1 cellular context compared by ENCODE assay signal in genomic region chr17:78226752-78227454, GRCh38.
TF ChIP-seq lines count a peak whose summit lies in the region.

No MANE protein-coding gene starts in this region.

TF ChIP-seq in K562, 482 proteins besides CTCF, POLR2A, EP300 and RAD21:
- TF ChIP-seq ZNF263 (CRISPR knock-in tag; IDR thresholded peaks at IDR 0.05; ENCODE audit: borderline replicate concordance) (0 out of 2 replicates have a peak, but pooled peaks have one; percentile 24), POLR2G (IDR thresholded peaks at IDR 0.05; ENCODE audit: low read depth, low read length) (peak; percentile 71), NFIC (IDR thresholded peaks at IDR 0.05) (0 out of 2 replicates have a peak, but pooled peaks have one; percentile 13), ZNF134 (CRISPR knock-in tag; conservative IDR thresholded peaks at IDR 0.05) (no peak), RBFOX2 (IDR thresholded peaks at IDR 0.05; ENCODE audit: low read depth, low read length) (peak; percentile 22; the same call in 1 of the 2 replicates)
